ENCODE assay signal across 8 cellular contexts in the genomic region with DNA sequence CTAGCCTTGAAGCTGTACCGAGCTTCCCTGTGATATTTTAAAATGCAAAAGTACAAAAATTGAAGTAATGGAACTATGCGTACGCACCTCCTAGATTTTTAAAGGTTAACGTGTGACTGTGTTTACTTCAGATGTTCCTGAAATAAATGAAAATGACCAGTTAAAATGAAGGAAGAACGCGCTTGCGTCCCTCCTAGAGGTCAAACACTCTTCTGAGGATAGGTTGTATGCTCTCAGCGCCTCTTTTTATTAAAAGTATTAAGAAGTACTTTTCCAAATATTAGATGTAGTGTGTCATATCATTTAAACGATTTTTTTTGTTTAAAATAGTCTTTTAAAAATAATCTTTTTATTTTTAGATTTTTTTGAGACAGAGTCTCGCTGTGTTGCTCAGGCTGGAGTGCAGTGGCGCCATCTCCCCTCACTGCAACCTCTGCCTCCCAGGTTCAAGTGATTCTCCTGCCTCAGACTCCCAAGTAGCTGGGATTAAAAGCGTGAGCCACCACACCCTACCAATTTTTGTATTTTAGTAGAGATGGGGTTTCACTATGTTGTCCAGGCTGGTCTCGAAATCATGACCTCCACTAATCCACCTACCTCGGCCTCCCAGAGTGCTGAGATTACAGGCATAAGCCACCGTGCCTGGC. TPM values are rescaled to one million over a fixed set of nuclear protein-coding genes. Genes with fewer than 3 reads are reported as not detected.
DNase-seq lines count a peak whose midpoint lies in the region; FAIRE-seq and TF ChIP-seq lines count a peak whose summit lies in the region.

No MANE protein-coding gene starts in this region.

- no peak for FAIRE-seq in GM12892 (lab: Jason Lieb, UNC)

- H3K4me1 ChIP-seq in BLaER1 (peaks cover 37% of the 10 kb centered on the region), HEK293 (ENCODE audit: control insufficient read depth, insufficient read depth, low read length) (no peaks in the 10 kb centered on the region), iPS DF 6.9 (ENCODE audit: control insufficient read depth, insufficient read depth, low read length) (peaks cover 2% of the 10 kb centered on the region; the same call in 1 of the 2 replicates), stomach (peaks cover 8 to 43% (median 21%) of the 10 kb centered on the region in 4 donors)

- peaks cover 18% of the 10 kb centered on the region for H3K4me1 Mint-ChIP-seq in activated CD4-positive, alpha-beta memory T cell treated with anti-CD3 and anti-CD28 coated beads for 36 hours (ENCODE audit: low read depth)

- WGBS in iPS DF 6.9 (ENCODE audit: insufficient coverage, insufficient read length) = no CpG with 5 or more reads among the region's 15 CpGs
- WGBS in stomach, 5 donors = 26 to 30% (median 27%) methylated on average over 15 of the region's 15 CpGs

- H3K4me3 ChIP-seq in BLaER1 (peak overlapping the region; percentile 69), HEK293 (ENCODE audit: low read depth, low read length) (peak overlapping the region; percentile 55), iPS DF 6.9 (ENCODE audit: low read length) (peak overlapping the region; percentile 48; the same call in 1 of the 2 replicates), stomach (peak overlapping the region; percentile 46 to 60 (median 60))

- TF ChIP-seq POLR2A in stomach (IDR thresholded peaks at IDR 0.05) (no peak), GM12892 (IDR thresholded peaks at IDR 0.05; ENCODE audit: low read depth, low read length) (no peak)

- POLR2A ChIA-PET in HEK293 (lab: Yijun Ruan, JAX) = interaction anchor here (0.7 to 3.2 kb wide), 13 partner anchors 10 to 132 kb away, joined by 3 to 58 read pairs (median 6); a partner anchor contains a TSS
- POLR2A ChIA-PET in activated CD4-positive, alpha-beta memory T cell treated with anti-CD3 and anti-CD28 coated beads for 36 hours (lab: Charles Lee) = interaction anchor here (0.7 to 3.9 kb wide), 13 partner anchors 11 to 224 kb away, joined by 3 to 25 read pairs (median 5); a partner anchor contains a TSS

- peak overlapping the region; percentile 83 for H3K27ac Mint-ChIP-seq in activated CD4-positive, alpha-beta memory T cell treated with anti-CD3 and anti-CD28 coated beads for 36 hours

- peak overlapping the region; percentile 83 for H3K4me2 ChIP-seq in BLaER1

- H3K9me3 Mint-ChIP-seq in activated CD4-positive, alpha-beta memory T cell treated with anti-CD3 and anti-CD28 coated beads for 36 hours = no peaks in the 10 kb centered on the region

- no peak for DNase-seq in activated CD4-positive, alpha-beta memory T cell treated with anti-CD3 and anti-CD28 coated beads for 36 hours
- DNase-seq in iPS DF 6.9 (ENCODE audit: low read depth, low spot score) (no peak), stomach (no peak), GM12892 (ENCODE audit: insufficient read length) (no peak), NOMO-1 treated with dmso at 0.1 percent for 144 hours (lab: John Stamatoyannopoulos, UW; ENCODE audit: unreplicated experiment) (no peak), D341Med (ENCODE audit: low spot score) (no peak)

- peaks cover 4% of the 10 kb centered on the region for H3K36me3 Mint-ChIP-seq in activated CD4-positive, alpha-beta memory T cell treated with anti-CD3 and anti-CD28 coated beads for 36 hours

- intact Hi-C loops in activated CD4-positive, alpha-beta memory T cell treated with anti-CD3 and anti-CD28 coated beads for 36 hours (cut with micrococcal nuclease) = loop anchor here (5.0 kb wide), 2 partner anchors 206 to 276 kb away; no protein-coding TSS in a partner anchor
- intact Hi-C loops in stomach (cut with DNase I; ENCODE audit: low total_unique reads) = no loop called here

- no peak for TF ChIP-seq CTCF in HEK293 (tag by site-specific recombination; IDR thresholded peaks at IDR 0.05)
- no peak for TF ChIP-seq CTCF in stomach (IDR thresholded peaks at IDR 0.05)

- peak overlapping the region; percentile 77 for H3K27ac ChIP-seq in BLaER1
- H3K27ac ChIP-seq in HEK293 (ENCODE audit: extremely low read depth, low read depth, low read length) = 0 out of 2 replicates have a peak overlapping the region, but pooled peaks have one; percentile 62
- no peak overlapping the region for H3K27ac ChIP-seq in iPS DF 6.9 (ENCODE audit: low read length)
- H3K27ac ChIP-seq in stomach = peak overlapping the region; percentile 88 to 97 (median 94)

- H3K27me3 Mint-ChIP-seq in activated CD4-positive, alpha-beta memory T cell treated with anti-CD3 and anti-CD28 coated beads for 36 hours = no peaks in the 10 kb centered on the region

- H3K4me3 Mint-ChIP-seq in activated CD4-positive, alpha-beta memory T cell treated with anti-CD3 and anti-CD28 coated beads for 36 hours = peak overlapping the region; percentile 96

- H3K27me3 ChIP-seq in BLaER1 = no peaks in the 10 kb centered on the region
- no peaks in the 10 kb centered on the region for H3K27me3 ChIP-seq in iPS DF 6.9 (ENCODE audit: control insufficient read depth, insufficient read depth, low read length)
- no peaks in the 10 kb centered on the region for H3K27me3 ChIP-seq in stomach

- peak overlapping the region; percentile 80 for H3K9ac ChIP-seq in BLaER1

- H3K9me3 ChIP-seq in BLaER1 (no peaks in the 10 kb centered on the region), HEK293 (ENCODE audit: control insufficient read depth, insufficient read depth, low read depth, low read length) (no peaks in the 10 kb centered on the region), iPS DF 6.9 (ENCODE audit: control insufficient read depth, insufficient read depth, low read length) (no peaks in the 10 kb centered on the region), stomach (no peaks in the 10 kb centered on the region)

- H4K20me1 ChIP-seq in BLaER1 = peaks cover 4% of the 10 kb centered on the region

- H3K36me3 ChIP-seq in BLaER1 (peaks cover 10% of the 10 kb centered on the region), HEK293 (ENCODE audit: control insufficient read depth in 2 of 2, insufficient read depth in 1 of 2, low read length in 2 of 2) (peaks cover 0 to 6% of the 10 kb centered on the region in 2 experiments; a peak in 1 of 3 replicates), iPS DF 6.9 (ENCODE audit: control insufficient read depth, insufficient read depth, low read length) (no peaks in the 10 kb centered on the region), stomach (peaks cover 4 to 7% (median 5%) of the 10 kb centered on the region in 4 donors)

- CTCF ChIA-PET in HEK293 (lab: Yijun Ruan, JAX) = interaction anchor here (0.6 to 5.9 kb wide), 34 partner anchors 10 to 1499 kb away, joined by 3 to 102 read pairs (median 4); a partner anchor contains a TSS
- CTCF ChIA-PET in activated CD4-positive, alpha-beta memory T cell treated with anti-CD3 and anti-CD28 coated beads for 36 hours (lab: Charles Lee) = interaction anchor here (0.5 to 4.3 kb wide), 34 partner anchors 11 to 427 kb away, joined by 3 to 76 read pairs (median 5); a partner anchor contains a TSS

- TF ChIP-seq EP300 in stomach (IDR thresholded peaks at IDR 0.05) = no peak

TF ChIP-seq in HEK293, 187 proteins besides CTCF, POLR2A, EP300 and RAD21 (continues in another document):
- peak; percentile 30 for TF ChIP-seq ZNF335 (tag by site-specific recombination; conservative IDR thresholded peaks at IDR 0.05)
- TF ChIP-seq ZNF629 (tag by site-specific recombination; IDR thresholded peaks at IDR 0.05) = no peak
- no peak for TF ChIP-seq ZNF354C (tag by site-specific recombination; IDR thresholded peaks at IDR 0.05; ENCODE audit: borderline replicate concordance, low read depth)
- TF ChIP-seq ZNF747 (tag by site-specific recombination; IDR thresholded peaks at IDR 0.05) = no peak
- peak; percentile 82 for TF ChIP-seq ZNF121 (tag by site-specific recombination; IDR thresholded peaks at IDR 0.05)
- no peak for TF ChIP-seq ZNF670 (tag by site-specific recombination; IDR thresholded peaks at IDR 0.05; ENCODE audit: low read depth)
- TF ChIP-seq FEZF1 (tag by site-specific recombination; IDR thresholded peaks at IDR 0.05) = no peak
- TF ChIP-seq GLIS1 (tag by site-specific recombination; IDR thresholded peaks at IDR 0.05) = peak; percentile 34; the same call in 1 of the 2 replicates
- TF ChIP-seq ZFP69B (tag by site-specific recombination; IDR thresholded peaks at IDR 0.05) = no peak
- TF ChIP-seq ZBTB21 (tag by site-specific recombination; IDR thresholded peaks at IDR 0.05) = no peak
- no peak for TF ChIP-seq SCRT1 (tag by site-specific recombination; IDR thresholded peaks at IDR 0.05; ENCODE audit: borderline replicate concordance)
- TF ChIP-seq ZNF830 (tag by site-specific recombination; IDR thresholded peaks at IDR 0.05; ENCODE audit: low read depth) = no peak
- TF ChIP-seq ZNF184 (tag by site-specific recombination; IDR thresholded peaks at IDR 0.05) = no peak
- no peak for TF ChIP-seq ZNF221 (tag by site-specific recombination; IDR thresholded peaks at IDR 0.05; ENCODE audit: borderline replicate concordance)
- TF ChIP-seq, protein P1, sequence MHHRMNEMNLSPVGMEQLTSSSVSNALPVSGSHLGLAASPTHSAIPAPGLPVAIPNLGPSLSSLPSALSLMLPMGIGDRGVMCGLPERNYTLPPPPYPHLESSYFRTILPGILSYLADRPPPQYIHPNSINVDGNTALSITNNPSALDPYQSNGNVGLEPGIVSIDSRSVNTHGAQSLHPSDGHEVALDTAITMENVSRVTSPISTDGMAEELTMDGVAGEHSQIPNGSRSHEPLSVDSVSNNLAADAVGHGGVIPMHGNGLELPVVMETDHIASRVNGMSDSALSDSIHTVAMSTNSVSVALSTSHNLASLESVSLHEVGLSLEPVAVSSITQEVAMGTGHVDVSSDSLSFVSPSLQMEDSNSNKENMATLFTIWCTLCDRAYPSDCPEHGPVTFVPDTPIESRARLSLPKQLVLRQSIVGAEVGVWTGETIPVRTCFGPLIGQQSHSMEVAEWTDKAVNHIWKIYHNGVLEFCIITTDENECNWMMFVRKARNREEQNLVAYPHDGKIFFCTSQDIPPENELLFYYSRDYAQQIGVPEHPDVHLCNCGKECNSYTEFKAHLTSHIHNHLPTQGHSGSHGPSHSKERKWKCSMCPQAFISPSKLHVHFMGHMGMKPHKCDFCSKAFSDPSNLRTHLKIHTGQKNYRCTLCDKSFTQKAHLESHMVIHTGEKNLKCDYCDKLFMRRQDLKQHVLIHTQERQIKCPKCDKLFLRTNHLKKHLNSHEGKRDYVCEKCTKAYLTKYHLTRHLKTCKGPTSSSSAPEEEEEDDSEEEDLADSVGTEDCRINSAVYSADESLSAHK (tag by site-specific recombination; IDR thresholded peaks at IDR 0.05) = no peak
- no peak for TF ChIP-seq ZFP37 (tag by site-specific recombination; IDR thresholded peaks at IDR 0.05)
- no peak for TF ChIP-seq ZNF274 (IDR thresholded peaks at IDR 0.05; ENCODE audit: low read length)
- TF ChIP-seq ZNF274 (tag by site-specific recombination; IDR thresholded peaks at IDR 0.05; ENCODE audit: borderline replicate concordance) = no peak
- no peak for TF ChIP-seq ZNF560 (tag by site-specific recombination; IDR thresholded peaks at IDR 0.05; ENCODE audit: borderline replicate concordance)

RNA-seq across cellular contexts. Expression of a gene that starts 30.6 kb away (rescaled TPM):
- total RNA-seq in activated CD4-positive, alpha-beta memory T cell treated with anti-CD3 and anti-CD28 coated beads for 36 hours = 10 to 100 TPM; 29.5 to 30.8 TPM
- 10 to 100 TPM in 2 of 5 donors, 1 to 10 TPM in 3; 4.1 to 11.3 (median 7.8) TPM for total RNA-seq in stomach
- polyA plus RNA-seq in stomach = 1 to 10 TPM; 3.7 to 4.4 (median 4.1) TPM
- 10.0 TPM for polyA plus RNA-seq in GM12892 (2012; ENCODE audit: missing spikeins)
